Comparison of ENCODE assay signal across 8 cellular contexts in the genomic region with DNA sequence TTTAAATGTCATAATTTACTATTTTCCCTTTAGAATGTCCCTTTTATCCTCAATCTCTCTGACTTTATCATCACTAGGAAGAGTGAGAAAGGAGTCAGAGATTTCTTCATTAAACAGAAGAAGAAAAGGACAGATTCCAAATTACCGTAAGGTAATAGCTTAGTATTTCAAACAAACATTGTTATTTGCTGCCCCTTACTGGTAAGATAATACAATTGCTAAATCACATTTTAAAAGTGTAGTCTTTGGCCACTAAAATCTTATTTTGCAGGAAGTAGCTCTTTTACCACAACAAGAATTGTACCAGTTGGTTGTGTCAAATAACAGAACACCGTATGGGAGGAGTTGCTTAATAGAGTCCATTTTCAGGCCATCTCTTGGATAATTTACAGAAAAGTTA. TPM values are rescaled to one million over a fixed set of nuclear protein-coding genes. Genes with fewer than 3 reads are reported as not detected.
DNase-seq lines count a peak whose midpoint lies in the region; ATAC-seq, FAIRE-seq and TF ChIP-seq lines count a peak whose summit lies in the region.

No MANE protein-coding gene starts in this region.

- peak; percentile 41 for FAIRE-seq in A204.1 (lab: Jason Lieb, UNC)

- CTCF ChIA-PET in activated CD4-positive, alpha-beta memory T cell treated with anti-CD3 and anti-CD28 coated beads, Interleukin-2, amount 10 ng/mL, durations not matched to agents 7 days and 5 days (lab: Charles Lee): interaction anchor here (0.8 to 4.3 kb wide), 17 partner anchors 10 to 746 kb away, joined by 3 to 21 read pairs (median 6); a partner anchor contains a TSS

- H3K4me3 ChIP-seq in ascending aorta (no peak overlapping the region), lower lobe of right lung (no peak overlapping the region)

- peaks cover 6% of the 10 kb centered on the region for H3K27me3 Mint-ChIP-seq in activated CD4-positive, alpha-beta memory T cell treated with anti-CD3 and anti-CD28 coated beads, Interleukin-2, amount 10 ng/mL, durations not matched to agents 7 days and 5 days

- intact Hi-C loops in ascending aorta (cut with DNase I) (loop anchor here (10.0 kb wide), 1 partner anchor 110 kb away; no protein-coding TSS in a partner anchor), lower lobe of right lung (cut with DNase I) (loop anchor here (10.0 kb wide), 1 partner anchor 650 kb away; no protein-coding TSS in a partner anchor)

- H3K36me3 ChIP-seq in ascending aorta (no peaks in the 10 kb centered on the region), lower lobe of right lung (no peaks in the 10 kb centered on the region)

- no peaks in the 10 kb centered on the region for H3K9me3 Mint-ChIP-seq in activated CD4-positive, alpha-beta memory T cell treated with anti-CD3 and anti-CD28 coated beads, Interleukin-2, amount 10 ng/mL, durations not matched to agents 7 days and 5 days

- POLR2A ChIA-PET in activated CD4-positive, alpha-beta memory T cell treated with anti-CD3 and anti-CD28 coated beads, Interleukin-2, amount 10 ng/mL, durations not matched to agents 7 days and 5 days (lab: Charles Lee): interaction anchor here (1.0 to 1.4 kb wide), 2 partner anchors 14 to 54 kb away, joined by 4 to 5 read pairs; a partner anchor contains a TSS

- TF ChIP-seq CTCF in ascending aorta (IDR thresholded peaks at IDR 0.05) (peak in 2 of 3 experiments; percentile 24 to 34), lower lobe of right lung (IDR thresholded peaks at IDR 0.05) (peak; percentile 30)

- peak; percentile 15 for DNase-seq in KG1 (lab: John Stamatoyannopoulos, UW)
- DNase-seq in ascending aorta (ENCODE audit: low spot score in 2 of 2): no peak
- DNase-seq in lower lobe of right lung: no peak
- no peak for DNase-seq in NCI-H2029 (lab: John Stamatoyannopoulos, UW)
- DNase-seq in HuH-7 (ENCODE audit: low spot score): no peak
- DNase-seq in activated CD4-positive, alpha-beta memory T cell treated with anti-CD3 and anti-CD28 coated beads, Interleukin-2, amount 10 ng/mL, durations not matched to agents 7 days and 5 days: no peak

- H3K27me3 ChIP-seq in ascending aorta (no peaks in the 10 kb centered on the region), lower lobe of right lung (ENCODE audit: low read depth) (no peaks in the 10 kb centered on the region)

- no peaks in the 10 kb centered on the region for H3K36me3 Mint-ChIP-seq in activated CD4-positive, alpha-beta memory T cell treated with anti-CD3 and anti-CD28 coated beads, Interleukin-2, amount 10 ng/mL, durations not matched to agents 7 days and 5 days (ENCODE audit: low read depth)

- H3K9me3 ChIP-seq in ascending aorta (no peaks in the 10 kb centered on the region), lower lobe of right lung (no peaks in the 10 kb centered on the region)

- H3K27ac Mint-ChIP-seq in activated CD4-positive, alpha-beta memory T cell treated with anti-CD3 and anti-CD28 coated beads, Interleukin-2, amount 10 ng/mL, durations not matched to agents 7 days and 5 days: no peak overlapping the region

- peak; percentile 56 for ATAC-seq in GM18502 (IDR thresholded peaks at IDR 0.05; ENCODE audit: poor library complexity, unreplicated experiment)
- peak in 1 of 2 donors; percentile 33 for ATAC-seq in lower lobe of right lung

- H3K4me3 Mint-ChIP-seq in activated CD4-positive, alpha-beta memory T cell treated with anti-CD3 and anti-CD28 coated beads, Interleukin-2, amount 10 ng/mL, durations not matched to agents 7 days and 5 days: no peak overlapping the region

- peaks cover 25% of the 10 kb centered on the region for H3K4me1 Mint-ChIP-seq in activated CD4-positive, alpha-beta memory T cell treated with anti-CD3 and anti-CD28 coated beads, Interleukin-2, amount 10 ng/mL, durations not matched to agents 7 days and 5 days

- H3K27ac ChIP-seq in ascending aorta (no peak overlapping the region), lower lobe of right lung (no peak overlapping the region)

- H3K4me1 ChIP-seq in ascending aorta (no peaks in the 10 kb centered on the region), lower lobe of right lung (no peaks in the 10 kb centered on the region)

RNA-seq across cellular contexts. Expression of a gene that starts 53.7 kb away (rescaled TPM):
- 49.5 TPM for total RNA-seq in ascending aorta
- total RNA-seq in lower lobe of right lung: 85.9 TPM
- 100 to 1,000 TPM; 105 to 118 TPM for total RNA-seq in activated CD4-positive, alpha-beta memory T cell treated with anti-CD3 and anti-CD28 coated beads, Interleukin-2, amount 10 ng/mL, durations not matched to agents 7 days and 5 days

RNA-seq across cellular contexts. Expression of a gene that starts 54.0 kb away (rescaled TPM):
- total RNA-seq in ascending aorta (2.3 TPM), lower lobe of right lung (16.6 TPM)
- total RNA-seq in activated CD4-positive, alpha-beta memory T cell treated with anti-CD3 and anti-CD28 coated beads, Interleukin-2, amount 10 ng/mL, durations not matched to agents 7 days and 5 days: 10 to 100 TPM; 26.5 to 27.4 TPM
